In genomic region chr18:9193031-9193430, GRCh38 we compare ENCODE assay signal across 1 cellular context.
TF ChIP-seq lines count a peak whose summit lies in the region.

No MANE protein-coding gene starts in this region.

TF ChIP-seq in GM12878, 131 proteins besides CTCF, POLR2A, EP300 and RAD21:
- no peak for TF ChIP-seq KAT2A (conservative IDR thresholded peaks at IDR 0.05; ENCODE audit: control insufficient read depth, low read depth, low read length)
